Comparison of ENCODE assay signal across 1 cellular context in the genomic region with DNA sequence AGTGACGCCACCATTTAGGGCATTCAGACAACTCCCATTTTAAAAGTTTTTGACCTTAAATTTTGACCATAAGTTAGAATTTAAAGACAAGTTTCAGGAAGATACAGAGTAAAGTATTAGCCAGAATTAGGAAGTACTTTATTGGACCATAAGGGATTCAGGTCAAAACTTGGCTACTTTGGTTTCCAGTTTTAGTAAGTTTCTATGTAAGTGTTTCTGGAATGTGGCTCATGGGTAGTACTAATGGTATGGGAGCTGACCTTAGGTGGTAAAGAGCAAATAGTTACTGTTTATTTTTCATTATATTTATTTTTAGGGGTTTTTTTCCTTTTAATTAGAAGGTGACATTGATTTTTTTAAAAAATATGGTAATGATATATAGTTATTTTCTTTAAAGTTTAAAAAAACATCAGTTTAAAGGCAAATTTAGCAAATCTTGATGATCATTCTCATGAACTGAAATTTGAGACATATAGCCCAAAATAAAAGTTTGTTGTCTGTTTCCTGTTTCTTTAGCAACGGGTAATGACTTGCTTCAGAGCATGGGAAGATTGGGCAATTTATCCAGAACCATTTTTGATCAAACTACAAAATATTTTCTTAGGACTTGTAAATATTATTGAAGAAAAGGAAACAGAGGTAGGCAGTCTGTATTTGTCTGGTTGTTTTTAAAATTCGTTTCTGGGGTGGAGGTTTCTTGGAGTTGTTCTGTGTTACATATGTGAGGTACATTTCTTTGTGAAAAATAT.
TF ChIP-seq lines count a peak whose summit lies in the region.

No MANE protein-coding gene starts in this region.

TF ChIP-seq in IMR-90, 13 proteins besides CTCF, POLR2A, EP300 and RAD21:
- TF ChIP-seq CEBPB (IDR thresholded peaks at IDR 0.05; ENCODE audit: low read depth, low read length), result peak; percentile 90
- TF ChIP-seq, protein P1, sequence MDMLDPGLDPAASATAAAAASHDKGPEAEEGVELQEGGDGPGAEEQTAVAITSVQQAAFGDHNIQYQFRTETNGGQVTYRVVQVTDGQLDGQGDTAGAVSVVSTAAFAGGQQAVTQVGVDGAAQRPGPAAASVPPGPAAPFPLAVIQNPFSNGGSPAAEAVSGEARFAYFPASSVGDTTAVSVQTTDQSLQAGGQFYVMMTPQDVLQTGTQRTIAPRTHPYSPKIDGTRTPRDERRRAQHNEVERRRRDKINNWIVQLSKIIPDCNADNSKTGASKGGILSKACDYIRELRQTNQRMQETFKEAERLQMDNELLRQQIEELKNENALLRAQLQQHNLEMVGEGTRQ (IDR thresholded peaks at IDR 0.05; ENCODE audit: low read depth, low read length), result no peak
TF ChIP-seq in IMR-90: peak in this region for 1.
